ENCODE assay signal across 2 cellular contexts in the genomic region with DNA sequence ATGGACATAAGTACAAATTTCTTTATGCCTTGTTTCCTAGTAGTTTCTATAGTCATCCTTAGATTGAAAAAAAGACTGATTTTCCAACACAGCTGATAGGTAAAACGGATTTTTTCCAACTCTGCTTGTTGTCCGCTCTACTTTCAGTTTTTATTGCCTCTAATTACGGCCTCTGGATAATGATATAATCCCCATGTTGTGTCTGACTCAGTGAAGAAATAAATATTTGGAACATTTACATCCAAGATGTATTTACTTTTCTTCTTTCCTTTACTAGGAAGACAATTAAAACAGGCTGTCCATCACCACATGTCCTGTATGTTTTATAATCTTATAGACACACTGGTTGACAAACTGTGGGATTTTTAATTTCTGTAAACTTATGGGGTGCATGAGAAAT.
TF ChIP-seq lines count a peak whose summit lies in the region.

No MANE protein-coding gene starts in this region.

TF ChIP-seq in SK-N-SH, 30 proteins besides CTCF, POLR2A, EP300 and RAD21 (continued from another document):
- TF ChIP-seq, protein P1, sequence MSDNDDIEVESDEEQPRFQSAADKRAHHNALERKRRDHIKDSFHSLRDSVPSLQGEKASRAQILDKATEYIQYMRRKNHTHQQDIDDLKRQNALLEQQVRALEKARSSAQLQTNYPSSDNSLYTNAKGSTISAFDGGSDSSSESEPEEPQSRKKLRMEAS (IDR thresholded peaks at IDR 0.05; ENCODE audit: low read depth), result no peak
- TF ChIP-seq NFIC (IDR thresholded peaks at IDR 0.05; ENCODE audit: borderline replicate concordance) (no peak), RCOR1 (IDR thresholded peaks at IDR 0.05; ENCODE audit: low read length) (no peak), EZH2phosphoT487 (IDR thresholded peaks at IDR 0.05; ENCODE audit: borderline replicate concordance, low read depth) (no peak), JUND (IDR thresholded peaks at IDR 0.05) (no peak), FOSL2 (IDR thresholded peaks at IDR 0.05; ENCODE audit: borderline replicate concordance, low read depth) (no peak), NRF1 (IDR thresholded peaks at IDR 0.05; ENCODE audit: low read depth, low read length) (no peak), CHD2 (IDR thresholded peaks at IDR 0.05; ENCODE audit: low read length, partially characterized antibody) (no peak), MEF2A (IDR thresholded peaks at IDR 0.05; ENCODE audit: borderline replicate concordance, low read depth) (no peak), GABPA (IDR thresholded peaks at IDR 0.05; ENCODE audit: low read depth) (no peak), POLR2AphosphoS5 (IDR thresholded peaks at IDR 0.05; ENCODE audit: low read depth, low read length) (no peak), RFX5 (IDR thresholded peaks at IDR 0.05; ENCODE audit: low read length) (no peak), FOXJ3 (CRISPR knock-in tag; IDR thresholded peaks at IDR 0.05) (no peak)
- TF ChIP-seq, protein P2, sequence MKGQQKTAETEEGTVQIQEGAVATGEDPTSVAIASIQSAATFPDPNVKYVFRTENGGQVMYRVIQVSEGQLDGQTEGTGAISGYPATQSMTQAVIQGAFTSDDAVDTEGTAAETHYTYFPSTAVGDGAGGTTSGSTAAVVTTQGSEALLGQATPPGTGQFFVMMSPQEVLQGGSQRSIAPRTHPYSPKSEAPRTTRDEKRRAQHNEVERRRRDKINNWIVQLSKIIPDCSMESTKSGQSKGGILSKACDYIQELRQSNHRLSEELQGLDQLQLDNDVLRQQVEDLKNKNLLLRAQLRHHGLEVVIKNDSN (IDR thresholded peaks at IDR 0.05; ENCODE audit: borderline replicate concordance, low read depth), result no peak
TF ChIP-seq in SK-N-SH: peak in this region for 0.

TF ChIP-seq in SK-N-SH treated with all-trans-retinoic acid at 6 μM for 48 hours, 23 proteins besides CTCF, POLR2A, EP300 and RAD21 (continued from another document):
- TF ChIP-seq, protein P3, sequence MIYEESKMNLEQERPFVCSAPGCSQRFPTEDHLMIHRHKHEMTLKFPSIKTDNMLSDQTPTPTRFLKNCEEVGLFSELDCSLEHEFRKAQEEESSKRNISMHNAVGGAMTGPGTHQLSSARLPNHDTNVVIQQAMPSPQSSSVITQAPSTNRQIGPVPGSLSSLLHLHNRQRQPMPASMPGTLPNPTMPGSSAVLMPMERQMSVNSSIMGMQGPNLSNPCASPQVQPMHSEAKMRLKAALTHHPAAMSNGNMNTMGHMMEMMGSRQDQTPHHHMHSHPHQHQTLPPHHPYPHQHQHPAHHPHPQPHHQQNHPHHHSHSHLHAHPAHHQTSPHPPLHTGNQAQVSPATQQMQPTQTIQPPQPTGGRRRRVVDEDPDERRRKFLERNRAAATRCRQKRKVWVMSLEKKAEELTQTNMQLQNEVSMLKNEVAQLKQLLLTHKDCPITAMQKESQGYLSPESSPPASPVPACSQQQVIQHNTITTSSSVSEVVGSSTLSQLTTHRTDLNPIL (CRISPR knock-in tag; IDR thresholded peaks at IDR 0.05; ENCODE audit: low read depth), result no peak
- TF ChIP-seq ZNF8 (CRISPR knock-in tag; IDR thresholded peaks at IDR 0.05) (no peak), GLIS3 (CRISPR knock-in tag; IDR thresholded peaks at IDR 0.05) (no peak), SNAI2 (CRISPR knock-in tag; IDR thresholded peaks at IDR 0.05) (no peak)
TF ChIP-seq in SK-N-SH treated with all-trans-retinoic acid at 6 μM for 48 hours: peak in this region for 0.
